1 cellular context compared by ENCODE assay signal in the genomic region with DNA sequence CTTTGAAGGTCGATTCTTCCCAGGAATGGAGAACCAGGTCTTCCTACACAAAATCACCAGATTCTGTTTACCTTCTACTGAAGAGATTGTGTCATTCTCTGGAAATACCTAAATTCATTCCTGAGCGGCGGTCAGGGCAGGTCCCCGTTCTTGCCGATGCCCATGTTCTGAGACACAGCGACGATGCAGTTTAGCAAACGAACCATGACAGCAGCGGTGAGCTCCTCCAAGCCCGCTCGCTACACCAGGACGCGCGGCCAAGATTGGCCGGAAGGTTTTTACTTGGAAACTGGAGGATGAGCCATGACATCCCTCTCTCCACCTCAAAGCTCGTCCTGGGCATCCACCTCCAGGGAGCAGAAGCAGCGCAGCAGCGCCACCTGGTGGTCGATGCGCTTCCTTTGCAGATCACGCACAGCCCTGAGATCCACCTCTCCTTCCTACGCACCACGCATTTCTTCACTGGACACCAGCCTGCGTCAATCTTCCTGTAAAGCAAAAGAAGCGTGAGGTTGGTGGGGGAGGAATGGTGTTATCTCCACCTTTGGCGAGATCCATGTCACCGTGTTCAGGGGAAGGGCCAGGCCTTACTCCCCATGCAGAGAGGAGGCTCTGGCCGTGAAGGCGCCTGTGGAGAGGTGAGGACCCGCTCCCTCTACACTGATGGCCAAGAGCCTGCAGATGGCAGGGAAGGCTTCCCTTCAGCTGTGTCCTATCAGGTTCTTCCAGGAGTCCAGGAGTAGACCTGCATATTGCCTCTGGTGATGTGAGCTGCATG.
A peak's percentile ranks its signal among the peaks of the same experiment; 100 is the strongest.
TF ChIP-seq lines count a peak whose summit lies in the region.

No MANE protein-coding gene starts in this region.

TF ChIP-seq in GM12878, 131 proteins besides CTCF, POLR2A, EP300 and RAD21 (continued from another document):
- TF ChIP-seq, protein P1, sequence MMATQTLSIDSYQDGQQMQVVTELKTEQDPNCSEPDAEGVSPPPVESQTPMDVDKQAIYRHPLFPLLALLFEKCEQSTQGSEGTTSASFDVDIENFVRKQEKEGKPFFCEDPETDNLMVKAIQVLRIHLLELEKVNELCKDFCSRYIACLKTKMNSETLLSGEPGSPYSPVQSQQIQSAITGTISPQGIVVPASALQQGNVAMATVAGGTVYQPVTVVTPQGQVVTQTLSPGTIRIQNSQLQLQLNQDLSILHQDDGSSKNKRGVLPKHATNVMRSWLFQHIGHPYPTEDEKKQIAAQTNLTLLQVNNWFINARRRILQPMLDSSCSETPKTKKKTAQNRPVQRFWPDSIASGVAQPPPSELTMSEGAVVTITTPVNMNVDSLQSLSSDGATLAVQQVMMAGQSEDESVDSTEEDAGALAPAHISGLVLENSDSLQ (IDR thresholded peaks at IDR 0.05): peak; percentile 83
- TF ChIP-seq, protein P2, sequence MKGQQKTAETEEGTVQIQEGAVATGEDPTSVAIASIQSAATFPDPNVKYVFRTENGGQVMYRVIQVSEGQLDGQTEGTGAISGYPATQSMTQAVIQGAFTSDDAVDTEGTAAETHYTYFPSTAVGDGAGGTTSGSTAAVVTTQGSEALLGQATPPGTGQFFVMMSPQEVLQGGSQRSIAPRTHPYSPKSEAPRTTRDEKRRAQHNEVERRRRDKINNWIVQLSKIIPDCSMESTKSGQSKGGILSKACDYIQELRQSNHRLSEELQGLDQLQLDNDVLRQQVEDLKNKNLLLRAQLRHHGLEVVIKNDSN (IDR thresholded peaks at IDR 0.05; ENCODE audit: borderline replicate concordance, extremely low read length, insufficient read depth, low read depth, low read length): no peak
- no peak for TF ChIP-seq HCFC1 (IDR thresholded peaks at IDR 0.05; ENCODE audit: low read length)
- no peak for TF ChIP-seq RAD51 (IDR thresholded peaks at IDR 0.05)
- TF ChIP-seq POLR2AphosphoS2 (IDR thresholded peaks at IDR 0.05; ENCODE audit: low read depth, low read length): no peak
- 0 out of 2 replicates have a peak, but pooled peaks have one; percentile 25 for TF ChIP-seq RCOR1 (conservative IDR thresholded peaks at IDR 0.05; ENCODE audit: low read depth, low read length)
- TF ChIP-seq ZNF207 (IDR thresholded peaks at IDR 0.05; ENCODE audit: borderline replicate concordance): 0 out of 2 replicates have a peak, but pooled peaks have one; percentile 33
- TF ChIP-seq FOS (IDR thresholded peaks at IDR 0.05; ENCODE audit: borderline replicate concordance, extremely low read depth, insufficient read length): no peak
- no peak for TF ChIP-seq JUND (IDR thresholded peaks at IDR 0.05; ENCODE audit: low read depth, low read length)
- no peak for TF ChIP-seq KLF5 (IDR thresholded peaks at IDR 0.05; ENCODE audit: partially characterized antibody)
- TF ChIP-seq, protein P3, sequence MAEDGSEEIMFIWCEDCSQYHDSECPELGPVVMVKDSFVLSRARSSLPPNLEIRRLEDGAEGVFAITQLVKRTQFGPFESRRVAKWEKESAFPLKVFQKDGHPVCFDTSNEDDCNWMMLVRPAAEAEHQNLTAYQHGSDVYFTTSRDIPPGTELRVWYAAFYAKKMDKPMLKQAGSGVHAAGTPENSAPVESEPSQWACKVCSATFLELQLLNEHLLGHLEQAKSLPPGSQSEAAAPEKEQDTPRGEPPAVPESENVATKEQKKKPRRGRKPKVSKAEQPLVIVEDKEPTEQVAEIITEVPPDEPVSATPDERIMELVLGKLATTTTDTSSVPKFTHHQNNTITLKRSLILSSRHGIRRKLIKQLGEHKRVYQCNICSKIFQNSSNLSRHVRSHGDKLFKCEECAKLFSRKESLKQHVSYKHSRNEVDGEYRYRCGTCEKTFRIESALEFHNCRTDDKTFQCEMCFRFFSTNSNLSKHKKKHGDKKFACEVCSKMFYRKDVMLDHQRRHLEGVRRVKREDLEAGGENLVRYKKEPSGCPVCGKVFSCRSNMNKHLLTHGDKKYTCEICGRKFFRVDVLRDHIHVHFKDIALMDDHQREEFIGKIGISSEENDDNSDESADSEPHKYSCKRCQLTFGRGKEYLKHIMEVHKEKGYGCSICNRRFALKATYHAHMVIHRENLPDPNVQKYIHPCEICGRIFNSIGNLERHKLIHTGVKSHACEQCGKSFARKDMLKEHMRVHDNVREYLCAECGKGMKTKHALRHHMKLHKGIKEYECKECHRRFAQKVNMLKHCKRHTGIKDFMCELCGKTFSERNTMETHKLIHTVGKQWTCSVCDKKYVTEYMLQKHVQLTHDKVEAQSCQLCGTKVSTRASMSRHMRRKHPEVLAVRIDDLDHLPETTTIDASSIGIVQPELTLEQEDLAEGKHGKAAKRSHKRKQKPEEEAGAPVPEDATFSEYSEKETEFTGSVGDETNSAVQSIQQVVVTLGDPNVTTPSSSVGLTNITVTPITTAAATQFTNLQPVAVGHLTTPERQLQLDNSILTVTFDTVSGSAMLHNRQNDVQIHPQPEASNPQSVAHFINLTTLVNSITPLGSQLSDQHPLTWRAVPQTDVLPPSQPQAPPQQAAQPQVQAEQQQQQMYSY (CRISPR knock-in tag; IDR thresholded peaks at IDR 0.05): no peak
- TF ChIP-seq RUNX3 (IDR thresholded peaks at IDR 0.05; ENCODE audit: low read length): 0 out of 2 replicates have a peak, but pooled peaks have one; percentile 38
- TF ChIP-seq MTA2 (IDR thresholded peaks at IDR 0.05; ENCODE audit: low read depth): 0 out of 2 replicates have a peak, but pooled peaks have one; percentile 15
- peak; percentile 81; the same call in 1 of the 2 replicates for TF ChIP-seq NBN (IDR thresholded peaks at IDR 0.05)
- TF ChIP-seq, protein P4, sequence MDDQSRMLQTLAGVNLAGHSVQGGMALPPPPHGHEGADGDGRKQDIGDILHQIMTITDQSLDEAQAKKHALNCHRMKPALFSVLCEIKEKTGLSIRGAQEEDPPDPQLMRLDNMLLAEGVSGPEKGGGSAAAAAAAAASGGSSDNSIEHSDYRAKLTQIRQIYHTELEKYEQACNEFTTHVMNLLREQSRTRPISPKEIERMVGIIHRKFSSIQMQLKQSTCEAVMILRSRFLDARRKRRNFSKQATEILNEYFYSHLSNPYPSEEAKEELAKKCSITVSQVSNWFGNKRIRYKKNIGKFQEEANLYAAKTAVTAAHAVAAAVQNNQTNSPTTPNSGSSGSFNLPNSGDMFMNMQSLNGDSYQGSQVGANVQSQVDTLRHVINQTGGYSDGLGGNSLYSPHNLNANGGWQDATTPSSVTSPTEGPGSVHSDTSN (IDR thresholded peaks at IDR 0.05; ENCODE audit: insufficient replicate concordance, low read depth, low read length): peak; percentile 47
- no peak for TF ChIP-seq ZNF274 (IDR thresholded peaks at IDR 0.05; ENCODE audit: insufficient read depth, insufficient read length)
- TF ChIP-seq CBX3 (IDR thresholded peaks at IDR 0.05; ENCODE audit: borderline replicate concordance, low read depth): no peak
- TF ChIP-seq, protein P5, sequence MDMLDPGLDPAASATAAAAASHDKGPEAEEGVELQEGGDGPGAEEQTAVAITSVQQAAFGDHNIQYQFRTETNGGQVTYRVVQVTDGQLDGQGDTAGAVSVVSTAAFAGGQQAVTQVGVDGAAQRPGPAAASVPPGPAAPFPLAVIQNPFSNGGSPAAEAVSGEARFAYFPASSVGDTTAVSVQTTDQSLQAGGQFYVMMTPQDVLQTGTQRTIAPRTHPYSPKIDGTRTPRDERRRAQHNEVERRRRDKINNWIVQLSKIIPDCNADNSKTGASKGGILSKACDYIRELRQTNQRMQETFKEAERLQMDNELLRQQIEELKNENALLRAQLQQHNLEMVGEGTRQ (IDR thresholded peaks at IDR 0.05; ENCODE audit: borderline replicate concordance, low read depth, low read length): no peak
- TF ChIP-seq, protein P6, sequence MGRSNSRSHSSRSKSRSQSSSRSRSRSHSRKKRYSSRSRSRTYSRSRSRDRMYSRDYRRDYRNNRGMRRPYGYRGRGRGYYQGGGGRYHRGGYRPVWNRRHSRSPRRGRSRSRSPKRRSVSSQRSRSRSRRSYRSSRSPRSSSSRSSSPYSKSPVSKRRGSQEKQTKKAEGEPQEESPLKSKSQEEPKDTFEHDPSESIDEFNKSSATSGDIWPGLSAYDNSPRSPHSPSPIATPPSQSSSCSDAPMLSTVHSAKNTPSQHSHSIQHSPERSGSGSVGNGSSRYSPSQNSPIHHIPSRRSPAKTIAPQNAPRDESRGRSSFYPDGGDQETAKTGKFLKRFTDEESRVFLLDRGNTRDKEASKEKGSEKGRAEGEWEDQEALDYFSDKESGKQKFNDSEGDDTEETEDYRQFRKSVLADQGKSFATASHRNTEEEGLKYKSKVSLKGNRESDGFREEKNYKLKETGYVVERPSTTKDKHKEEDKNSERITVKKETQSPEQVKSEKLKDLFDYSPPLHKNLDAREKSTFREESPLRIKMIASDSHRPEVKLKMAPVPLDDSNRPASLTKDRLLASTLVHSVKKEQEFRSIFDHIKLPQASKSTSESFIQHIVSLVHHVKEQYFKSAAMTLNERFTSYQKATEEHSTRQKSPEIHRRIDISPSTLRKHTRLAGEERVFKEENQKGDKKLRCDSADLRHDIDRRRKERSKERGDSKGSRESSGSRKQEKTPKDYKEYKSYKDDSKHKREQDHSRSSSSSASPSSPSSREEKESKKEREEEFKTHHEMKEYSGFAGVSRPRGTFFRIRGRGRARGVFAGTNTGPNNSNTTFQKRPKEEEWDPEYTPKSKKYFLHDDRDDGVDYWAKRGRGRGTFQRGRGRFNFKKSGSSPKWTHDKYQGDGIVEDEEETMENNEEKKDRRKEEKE (IDR thresholded peaks at IDR 0.05): no peak
- no peak for TF ChIP-seq SUPT20H (IDR thresholded peaks at IDR 0.05; ENCODE audit: borderline replicate concordance, control insufficient read depth, low read depth, low read length)
- no peak for TF ChIP-seq SUZ12 (IDR thresholded peaks at IDR 0.05; ENCODE audit: unreplicated experiment)
TF ChIP-seq in GM12878: peak in this region for 28.
